ENCODE assay signal across 20 cellular contexts in genomic region chr3:103752986-103753385, GRCh38.
A peak's percentile ranks its signal among the peaks of the same experiment; 100 is the strongest.
DNase-seq lines count a peak whose midpoint lies in the region; ATAC-seq, FAIRE-seq and TF ChIP-seq lines count a peak whose summit lies in the region.
"Had no signal": no experiment of that assay in that cellular context is flagged by ENCODE, and none has a peak within 500 bp of the region (broad histone marks: within the 10 kb centered on the region; RNA-seq: fewer than 3 reads in every experiment).

No MANE protein-coding gene starts in this region.

- BruUV-seq in HepG2 (replicated peaks; lab: Mats Ljungman, UMichigan) (no TSS peak), K562 (replicated peaks; lab: Mats Ljungman, UMichigan) (no TSS peak)

- H2BK12ac ChIP-seq in mesenchymal stem cell (ENCODE audit: low read length in 2 of 2), result no peak overlapping the region

- TF ChIP-seq POLR2A in HepG2 (IDR thresholded peaks at IDR 0.05; ENCODE audit: insufficient read depth in 1 of 2, low read depth in 2 of 2, low read length in 2 of 2) (no peak), right lobe of liver (IDR thresholded peaks at IDR 0.05) (no peak), K562 (conservative IDR thresholded peaks at IDR 0.05) (no peak)

- no peak overlapping the region for H2BK15ac ChIP-seq in mesenchymal stem cell (ENCODE audit: low read depth, poor library complexity, severe bottlenecking)

- H4K91ac ChIP-seq in mesenchymal stem cell (ENCODE audit: low read length), result no peak overlapping the region

- H2AK5ac ChIP-seq in mesenchymal stem cell (ENCODE audit: low read length, severe bottlenecking), result no peak overlapping the region

- in situ Hi-C loops in HepG2 (cut with HindIII; ENCODE audit: extremely low pct_ligation_motif_present, low pct_unique_long_range_greater_than_20kb) (no loop called here), K562 (cut with MboI) (no loop called here)

- no peak for DNase-seq in HepG2 (ENCODE audit: low spot score)
- no peak for DNase-seq in right lobe of liver
- no peak for DNase-seq in K562 (ENCODE audit: extremely low read depth in 1 of 4, low spot score in 3 of 4)
- no peak for DNase-seq in kidney
- no peak for DNase-seq in mesenteric fat pad (ENCODE audit: low spot score)
- DNase-seq in mesenchymal stem cell, result no peak
- DNase-seq in islet precursor cell, result no peak
- DNase-seq: C1 segment of cervical spinal cord; Caco-2; CD4-positive, alpha-beta memory T cell; DMS153; DND-41; GM23248; H7; HCEC 1CT had no signal

- H3K4me2 ChIP-seq in HepG2 (ENCODE audit: low read depth, low read length), result no peak overlapping the region
- H3K4me2 ChIP-seq in K562 (ENCODE audit: insufficient read depth, low read length), result no peak overlapping the region
- no peak overlapping the region for H3K4me2 ChIP-seq in mesenchymal stem cell (ENCODE audit: low read length, poor library complexity, severe bottlenecking)

- TF ChIP-seq EP300 in HepG2 (IDR thresholded peaks at IDR 0.05; ENCODE audit: low read depth in 2 of 2, low read length in 2 of 2), result no peak
- TF ChIP-seq EP300 in HepG2 (CRISPR knock-in tag; IDR thresholded peaks at IDR 0.05; ENCODE audit: borderline replicate concordance), result no peak
- TF ChIP-seq EP300 in K562 (IDR thresholded peaks at IDR 0.05; ENCODE audit: low read length), result no peak

- H3K9ac ChIP-seq in HepG2 (ENCODE audit: insufficient read depth, low read depth, low read length) (no peak overlapping the region), K562 (ENCODE audit: insufficient read depth in 1 of 2, low read depth in 2 of 2, low read length in 2 of 2) (no peak overlapping the region), kidney (ENCODE audit: low read length in 2 of 2) (no peak overlapping the region), mesenchymal stem cell (ENCODE audit: low read length) (no peak overlapping the region)
- H3K9ac ChIP-seq: GM23248 had no signal

- H3K14ac ChIP-seq in mesenchymal stem cell (ENCODE audit: low read length in 2 of 2), result no peak overlapping the region

- H3K23ac ChIP-seq in mesenchymal stem cell (ENCODE audit: low read length in 2 of 2), result no peak overlapping the region

- intact Hi-C loops in HepG2 (cut with micrococcal nuclease; ENCODE audit: unreplicated experiment), result no loop called here
- intact Hi-C loops in right lobe of liver (cut with DNase I), result no loop called here
- intact Hi-C loops in K562 (cut with micrococcal nuclease), result no loop called here
- intact Hi-C loops in kidney (cut with DNase I), result no loop called here

- H3K9me3 ChIP-seq in HepG2 (ENCODE audit: low read length) (no peaks in the 10 kb centered on the region), right lobe of liver (no peaks in the 10 kb centered on the region), K562 (replicated peaks; ENCODE audit: control insufficient read depth, insufficient read depth, low read depth, low read length) (no peaks in the 10 kb centered on the region), kidney (ENCODE audit: control insufficient read depth in 1 of 2, low read length in 2 of 2) (no peaks in the 10 kb centered on the region), mesenchymal stem cell (ENCODE audit: control insufficient read depth, low read length) (no peaks in the 10 kb centered on the region)
- H3K9me3 ChIP-seq: Caco-2 had no signal

- FAIRE-seq in HepG2 (lab: Jason Lieb, UNC), result no peak
- no peak for FAIRE-seq in K562 (lab: Jason Lieb, UNC)
- peak; percentile 53 for FAIRE-seq in kidney (lab: Jason Lieb, UNC)
- FAIRE-seq: G401.6, GM12892, GM19239, H1 had no signal

- no peak overlapping the region for H3K18ac ChIP-seq in mesenchymal stem cell (ENCODE audit: low read depth in 1 of 2, low read length in 2 of 2)

- H2AFZ ChIP-seq in HepG2 (ENCODE audit: low read length), result no peak overlapping the region
- no peak overlapping the region for H2AFZ ChIP-seq in K562 (ENCODE audit: low read depth, low read length)
- H2AFZ ChIP-seq in mesenchymal stem cell (ENCODE audit: low read depth, low read length), result no peak overlapping the region
- H2AFZ ChIP-seq: GM23248 had no signal

- H4K20me1 ChIP-seq in HepG2 (ENCODE audit: insufficient read depth, low read length), result no peaks in the 10 kb centered on the region
- no peaks in the 10 kb centered on the region for H4K20me1 ChIP-seq in K562 (replicated peaks; ENCODE audit: control insufficient read depth, insufficient read depth, low read length)

- H3K79me1 ChIP-seq in mesenchymal stem cell (replicated peaks; ENCODE audit: low read length, poor library complexity, severe bottlenecking), result no peaks in the 10 kb centered on the region

- no peak overlapping the region for H4K8ac ChIP-seq in mesenchymal stem cell (ENCODE audit: low read length)

- CTCF ChIA-PET in HepG2 (lab: Yijun Ruan, JAX; ENCODE audit: low intra/inter-chr PET ratio, low total read pairs) (no interaction called here), K562 (lab: Yijun Ruan, JAX; ENCODE audit: low intra/inter-chr PET ratio) (no interaction called here)

- POLR2A ChIA-PET in HepG2 (lab: Yijun Ruan, JAX), result no interaction called here
- POLR2A ChIA-PET in K562 (lab: Yijun Ruan, JAX), result interaction anchor here (0.6 kb wide), 1 partner anchor 14 kb away, joined by 3 read pairs; no protein-coding TSS in a partner anchor

- no peaks in the 10 kb centered on the region for H3K79me2 ChIP-seq in HepG2 (ENCODE audit: insufficient read depth, low read length)
- no peaks in the 10 kb centered on the region for H3K79me2 ChIP-seq in K562 (ENCODE audit: control insufficient read depth, insufficient read depth, low read length)

- H3K27me3 ChIP-seq in HepG2 (ENCODE audit: control insufficient read depth in 1 of 2, insufficient read depth in 2 of 2, low read length in 2 of 2) (no peaks in the 10 kb centered on the region), right lobe of liver (no peaks in the 10 kb centered on the region), K562 (ENCODE audit: control insufficient read depth in 2 of 2, insufficient read depth in 2 of 2, low read length in 2 of 2) (no peaks in the 10 kb centered on the region), mesenchymal stem cell (ENCODE audit: control insufficient read depth in 1 of 2, insufficient read depth in 1 of 2, low read length in 2 of 2) (no peaks in the 10 kb centered on the region)

- H2BK5ac ChIP-seq in mesenchymal stem cell (ENCODE audit: low read depth, low read length, poor library complexity, severe bottlenecking), result no peak overlapping the region

- no peak overlapping the region for H3K27ac ChIP-seq in HepG2 (ENCODE audit: extremely low read length, insufficient read depth, low read length)
- H3K27ac ChIP-seq in right lobe of liver, result no peak overlapping the region
- no peak overlapping the region for H3K27ac ChIP-seq in K562 (ENCODE audit: extremely low read depth, low read depth, low read length)
- H3K27ac ChIP-seq in kidney (ENCODE audit: low read depth in 2 of 2, low read length in 2 of 2), result no peak overlapping the region
- no peak overlapping the region for H3K27ac ChIP-seq in mesenchymal stem cell (ENCODE audit: low read length, poor library complexity, severe bottlenecking)
- H3K27ac ChIP-seq: 22Rv1, GM23248 had no signal

- H3K4me3 ChIP-seq in HepG2 (replicated peaks in 1 of 3; ENCODE audit: insufficient read depth in 1 of 3, low read depth in 2 of 3, low read length in 3 of 3), result no peak overlapping the region
- H3K4me3 ChIP-seq in right lobe of liver, result no peak overlapping the region
- no peak overlapping the region for H3K4me3 ChIP-seq in K562
- H3K4me3 ChIP-seq in kidney (ENCODE audit: low read length in 2 of 2), result no peak overlapping the region
- no peak overlapping the region for H3K4me3 ChIP-seq in mesenchymal stem cell (ENCODE audit: insufficient read depth in 1 of 2, low read depth in 1 of 2, low read length in 2 of 2)
- H3K4me3 ChIP-seq: GM23248 had no signal

- H3K4ac ChIP-seq in mesenchymal stem cell (ENCODE audit: low read depth in 1 of 2, low read length in 2 of 2), result no peak overlapping the region

- H2BK120ac ChIP-seq in mesenchymal stem cell (ENCODE audit: low read depth, low read length), result no peak overlapping the region

- TF ChIP-seq CTCF in HepG2 (CRISPR knock-in tag; IDR thresholded peaks at IDR 0.05) (no peak), right lobe of liver (IDR thresholded peaks at IDR 0.05) (no peak), K562 (IDR thresholded peaks at IDR 0.05 in 2 of 3, conservative IDR thresholded peaks at IDR 0.05 in 1 of 3; ENCODE audit: insufficient read depth in 2 of 3, low read depth in 1 of 3, low read length in 3 of 3) (no peak), kidney (IDR thresholded peaks at IDR 0.05; ENCODE audit: borderline replicate concordance, extremely low read depth, insufficient read depth) (no peak)

- no peak for ATAC-seq in HepG2
- ATAC-seq in right lobe of liver, result no peak
- no peak for ATAC-seq in K562

- H3K9me1 ChIP-seq in K562 (ENCODE audit: control insufficient read depth, insufficient read depth, low read length), result no peaks in the 10 kb centered on the region

- H3K4me1 ChIP-seq in HepG2 (ENCODE audit: insufficient read depth, low read length) (no peaks in the 10 kb centered on the region), right lobe of liver (no peaks in the 10 kb centered on the region), K562 (replicated peaks in 1 of 2; ENCODE audit: control insufficient read depth in 2 of 2, insufficient read depth in 2 of 2, low read length in 2 of 2) (no peaks in the 10 kb centered on the region), kidney (ENCODE audit: control insufficient read depth in 1 of 2, insufficient read depth in 1 of 2, low read depth in 1 of 2, low read length in 2 of 2) (no peaks in the 10 kb centered on the region), mesenchymal stem cell (ENCODE audit: control insufficient read depth, insufficient read depth, low read depth, low read length) (no peaks in the 10 kb centered on the region)
- H3K4me1 ChIP-seq: Caco-2 had no signal

- TF ChIP-seq RAD21 in HepG2 (CRISPR knock-in tag; IDR thresholded peaks at IDR 0.05) (no peak), K562 (CRISPR knock-in tag; conservative IDR thresholded peaks at IDR 0.05 in 1 of 2, IDR thresholded peaks at IDR 0.05 in 1 of 2) (no peak)

- H3K36me3 ChIP-seq in HepG2 (replicated peaks in 1 of 2; ENCODE audit: control insufficient read depth in 1 of 2, insufficient read depth in 2 of 2, low read length in 2 of 2) (no peaks in the 10 kb centered on the region), right lobe of liver (no peaks in the 10 kb centered on the region), K562 (ENCODE audit: control insufficient read depth, insufficient read depth, low read length) (no peaks in the 10 kb centered on the region), kidney (ENCODE audit: control insufficient read depth in 1 of 2, insufficient read depth in 2 of 2, low read length in 2 of 2) (no peaks in the 10 kb centered on the region), mesenchymal stem cell (ENCODE audit: control insufficient read depth in 1 of 2, insufficient read depth in 2 of 2, low read depth in 1 of 2, low read length in 2 of 2) (no peaks in the 10 kb centered on the region)

TF ChIP-seq in HepG2, 621 proteins besides CTCF, POLR2A, EP300 and RAD21 (continues in another document):
- TF ChIP-seq MAFF (IDR thresholded peaks at IDR 0.05; ENCODE audit: low read depth, low read length), result peak; percentile 70; the same call in 1 of the 2 replicates

TF ChIP-seq in K562, 482 proteins besides CTCF, POLR2A, EP300 and RAD21 (continues in another document):
- no peak for TF ChIP-seq ARID2 (IDR thresholded peaks at IDR 0.05)

Comparison
In these comparisons a context has a peak if more than half of its experiments do, and no peak if none do; other contexts are left out.
1. Of the 241 proteins assayed by ChIP-seq in both HepG2 and K562: peak only in HepG2: MAFF and MAFK; only in K562: none; in both: none; in neither: 239.